15 cellular contexts compared by ENCODE assay signal in genomic region chr4:118729287-118730286, GRCh38. TPM values are rescaled to one million over a fixed set of nuclear protein-coding genes. Genes with fewer than 3 reads are reported as not detected.
DNase-seq lines count a peak whose midpoint lies in the region; ATAC-seq and TF ChIP-seq lines count a peak whose summit lies in the region.
"Had no signal": no experiment of that assay in that cellular context is flagged by ENCODE, and none has a peak within 500 bp of the region (broad histone marks: within the 10 kb centered on the region; RNA-seq: fewer than 3 reads in every experiment).

No MANE protein-coding gene starts in this region.

- H4K20me1 ChIP-seq in MM.1S (ENCODE audit: insufficient read depth, low read length) (no peaks in the 10 kb centered on the region), osteoblast (ENCODE audit: insufficient read depth, low read length) (peaks cover 21% of the 10 kb centered on the region)

- H3K27ac ChIP-seq in MM.1S (ENCODE audit: low read length) (no peak overlapping the region), osteoblast (ENCODE audit: low read depth, low read length) (peak overlapping the region; percentile 72)
- H3K27ac ChIP-seq: A549, breast epithelium, parathyroid adenoma had no signal

- no peak for TF ChIP-seq CTCF in activated CD8-positive, alpha-beta T cell treated with anti-CD3 and anti-CD28 coated beads for 36 hours (IDR thresholded peaks at IDR 0.05)
- TF ChIP-seq CTCF in MM.1S (IDR thresholded peaks at IDR 0.05; ENCODE audit: low read length), result no peak
- no peak for TF ChIP-seq CTCF in osteoblast (IDR thresholded peaks at IDR 0.05; ENCODE audit: extremely low read depth, low read depth, low read length)
- no peak for TF ChIP-seq CTCF in GM10266 (IDR thresholded peaks at IDR 0.05; ENCODE audit: control insufficient read depth, insufficient read depth, low read depth, missing control alignments)

- POLR2A ChIA-PET in activated CD8-positive, alpha-beta T cell treated with anti-CD3 and anti-CD28 coated beads, Interleukin-2, amount 10 ng/mL, durations not matched to agents 7 days and 5 days (lab: Charles Lee), result interaction anchor here (1.0 to 1.2 kb wide), 2 partner anchors 45 to 571 kb away, joined by 4 read pairs; partner anchors contain the start of gene METTL14
- POLR2A ChIA-PET in activated CD8-positive, alpha-beta T cell treated with anti-CD3 and anti-CD28 coated beads for 36 hours (lab: Charles Lee), result no interaction called here

- H3K4me3 ChIP-seq in MM.1S (ENCODE audit: low read length) (no peak overlapping the region), osteoblast (ENCODE audit: insufficient read depth, low read length) (no peak overlapping the region)
- H3K4me3 ChIP-seq: A549, breast epithelium had no signal

- peaks cover 15% of the 10 kb centered on the region for H3K4me1 Mint-ChIP-seq in activated CD8-positive, alpha-beta T cell treated with anti-CD3 and anti-CD28 coated beads, Interleukin-2, amount 10 ng/mL, durations not matched to agents 7 days and 5 days (ENCODE audit: low read depth)
- H3K4me1 Mint-ChIP-seq in activated CD8-positive, alpha-beta T cell treated with anti-CD3 and anti-CD28 coated beads for 36 hours (ENCODE audit: low read depth), result peaks cover 15% of the 10 kb centered on the region

- CTCF ChIA-PET in activated CD8-positive, alpha-beta T cell treated with anti-CD3 and anti-CD28 coated beads, Interleukin-2, amount 10 ng/mL, durations not matched to agents 7 days and 5 days (lab: Charles Lee), result interaction anchor here (1.0 to 1.6 kb wide), 4 partner anchors 9 to 44 kb away, joined by 3 to 6 read pairs (median 3); partner anchors contain the start of gene METTL14
- CTCF ChIA-PET in activated CD8-positive, alpha-beta T cell treated with anti-CD3 and anti-CD28 coated beads for 36 hours (lab: Charles Lee), result interaction anchor here (1.0 kb wide), 1 partner anchor 135 kb away, joined by 3 read pairs; no protein-coding TSS in a partner anchor

- peak; percentile 93 for ATAC-seq in activated CD8-positive, alpha-beta T cell treated with anti-CD3 and anti-CD28 coated beads, Interleukin-2, amount 10 ng/mL, durations not matched to agents 7 days and 5 days
- no peak for ATAC-seq in activated CD8-positive, alpha-beta T cell treated with anti-CD3 and anti-CD28 coated beads for 36 hours
- ATAC-seq: A549 had no signal

- peaks cover 35% of the 10 kb centered on the region for H3K36me3 Mint-ChIP-seq in activated CD8-positive, alpha-beta T cell treated with anti-CD3 and anti-CD28 coated beads, Interleukin-2, amount 10 ng/mL, durations not matched to agents 7 days and 5 days (ENCODE audit: low read depth)
- H3K36me3 Mint-ChIP-seq in activated CD8-positive, alpha-beta T cell treated with anti-CD3 and anti-CD28 coated beads for 36 hours (ENCODE audit: low read depth), result peaks cover 35% of the 10 kb centered on the region

- H3K9me3 Mint-ChIP-seq in activated CD8-positive, alpha-beta T cell treated with anti-CD3 and anti-CD28 coated beads, Interleukin-2, amount 10 ng/mL, durations not matched to agents 7 days and 5 days (ENCODE audit: insufficient read depth), result no peaks in the 10 kb centered on the region
- H3K9me3 Mint-ChIP-seq in activated CD8-positive, alpha-beta T cell treated with anti-CD3 and anti-CD28 coated beads for 36 hours, result no peaks in the 10 kb centered on the region
- H3K9me3 Mint-ChIP-seq: activated T-helper 1 cell treated with anti-CD3 and anti-CD28 coated beads, Interleukin-12 subunit alpha, Interleukin-12 subunit beta, Interleukin-2, Interleukin-4 antibody, amounts not matched to agents 30 ng/mL and 10 ng/mL and 1 ng/mL, durations not matched to agents 14 hours and 24 hours and 36 hours had no signal

- peak overlapping the region; percentile 55 for H3K27ac Mint-ChIP-seq in activated CD8-positive, alpha-beta T cell treated with anti-CD3 and anti-CD28 coated beads, Interleukin-2, amount 10 ng/mL, durations not matched to agents 7 days and 5 days
- no peak overlapping the region for H3K27ac Mint-ChIP-seq in activated CD8-positive, alpha-beta T cell treated with anti-CD3 and anti-CD28 coated beads for 36 hours
- H3K27ac Mint-ChIP-seq: activated T-helper 1 cell treated with anti-CD3 and anti-CD28 coated beads, Interleukin-12 subunit alpha, Interleukin-12 subunit beta, Interleukin-2, Interleukin-4 antibody, amounts not matched to agents 30 ng/mL and 10 ng/mL and 1 ng/mL, durations not matched to agents 14 hours and 24 hours and 36 hours had no signal

- H3K36me3 ChIP-seq in MM.1S (replicated peaks; ENCODE audit: insufficient read depth, low read length) (peaks cover 5% of the 10 kb centered on the region; the same call in 1 of the 2 replicates), osteoblast (ENCODE audit: insufficient read depth, low read length) (peaks cover 88% of the 10 kb centered on the region)

- H3K9me2 ChIP-seq in MM.1S (replicated peaks; ENCODE audit: insufficient read depth, low read length), result no peaks in the 10 kb centered on the region

- H3K9me3 ChIP-seq in MM.1S (replicated peaks; ENCODE audit: insufficient read depth, low read length) (no peaks in the 10 kb centered on the region), osteoblast (ENCODE audit: low read depth, low read length) (no peaks in the 10 kb centered on the region)
- H3K9me3 ChIP-seq: A549, breast epithelium had no signal

- peaks cover 16% of the 10 kb centered on the region for H3K4me1 ChIP-seq in MM.1S (ENCODE audit: low read length)
- peaks cover 42% of the 10 kb centered on the region for H3K4me1 ChIP-seq in osteoblast (ENCODE audit: insufficient read depth, low read length)
- H3K4me1 ChIP-seq: A549, breast epithelium, parathyroid adenoma had no signal

- no peak overlapping the region for H3K9ac ChIP-seq in MM.1S (ENCODE audit: low read length)
- H3K9ac ChIP-seq: parathyroid adenoma had no signal

- H3K4me2 ChIP-seq in MM.1S (ENCODE audit: low read depth, low read length) (no peak overlapping the region; the same call in 1 of the 2 replicates), osteoblast (ENCODE audit: insufficient read depth, low read length) (peak overlapping the region; percentile 3)
- H3K4me2 ChIP-seq: A549 had no signal

- peaks cover 5% of the 10 kb centered on the region; the same call in 1 of the 2 replicates for H3F3A ChIP-seq in MM.1S (ENCODE audit: insufficient read depth, low read length)

- intact Hi-C loops in activated CD8-positive, alpha-beta T cell treated with anti-CD3 and anti-CD28 coated beads for 36 hours (cut with micrococcal nuclease), result no loop called here

- H3K27me3 ChIP-seq in MM.1S (replicated peaks; ENCODE audit: insufficient read depth, low read length) (no peaks in the 10 kb centered on the region), osteoblast (ENCODE audit: insufficient read depth, low read length) (no peaks in the 10 kb centered on the region)
- H3K27me3 ChIP-seq: breast epithelium had no signal

- DNase-seq in activated CD8-positive, alpha-beta T cell treated with anti-CD3 and anti-CD28 coated beads, Interleukin-2, amount 10 ng/mL, durations not matched to agents 7 days and 5 days, result peak; percentile 41
- no peak for DNase-seq in activated CD8-positive, alpha-beta T cell treated with anti-CD3 and anti-CD28 coated beads for 36 hours
- peak; percentile 74 for DNase-seq in MM.1S
- peak; percentile 86 for DNase-seq in dedifferentiated amniotic fluid mesenchymal stem cell (ENCODE audit: extremely low spot score)
- peak; percentile 74 for DNase-seq in osteoblast (ENCODE audit: insufficient read length, low spot score, missing footprints)
- no peak for DNase-seq in midbrain (lab: John Stamatoyannopoulos, UW)
- DNase-seq in GM10266 (ENCODE audit: extremely low spot score), result no peak
- DNase-seq in Ammon's horn (ENCODE audit: low spot score), result no peak
- DNase-seq: activated CD4-positive, CD25-positive, alpha-beta regulatory T cell; erythroblast; SIG-M5 had no signal

- H2AFZ ChIP-seq in MM.1S (ENCODE audit: low read length) (no peak overlapping the region), osteoblast (ENCODE audit: low read length) (no peak overlapping the region)
- H2AFZ ChIP-seq: parathyroid adenoma had no signal

- no peaks in the 10 kb centered on the region for H3K27me3 Mint-ChIP-seq in activated CD8-positive, alpha-beta T cell treated with anti-CD3 and anti-CD28 coated beads, Interleukin-2, amount 10 ng/mL, durations not matched to agents 7 days and 5 days (ENCODE audit: low read depth)
- no peaks in the 10 kb centered on the region for H3K27me3 Mint-ChIP-seq in activated CD8-positive, alpha-beta T cell treated with anti-CD3 and anti-CD28 coated beads for 36 hours

- H3K4me3 Mint-ChIP-seq in activated CD8-positive, alpha-beta T cell treated with anti-CD3 and anti-CD28 coated beads, Interleukin-2, amount 10 ng/mL, durations not matched to agents 7 days and 5 days, result no peak overlapping the region
- H3K4me3 Mint-ChIP-seq in activated CD8-positive, alpha-beta T cell treated with anti-CD3 and anti-CD28 coated beads for 36 hours, result no peak overlapping the region
- H3K4me3 Mint-ChIP-seq: activated T-helper 1 cell treated with anti-CD3 and anti-CD28 coated beads, Interleukin-12 subunit alpha, Interleukin-12 subunit beta, Interleukin-2, Interleukin-4 antibody, amounts not matched to agents 30 ng/mL and 10 ng/mL and 1 ng/mL, durations not matched to agents 14 hours and 24 hours and 36 hours had no signal

- H3K79me2 ChIP-seq in MM.1S (ENCODE audit: low read length) (no peaks in the 10 kb centered on the region), osteoblast (ENCODE audit: insufficient read depth, low read length) (peaks cover 17% of the 10 kb centered on the region)
- H3K79me2 ChIP-seq: parathyroid adenoma had no signal

RNA-seq across cellular contexts. Expression of gene METTL14, which starts 44.4 kb away (rescaled TPM):
- 10 to 100 TPM; 42.8 to 46.2 TPM for total RNA-seq in activated CD8-positive, alpha-beta T cell treated with anti-CD3 and anti-CD28 coated beads, Interleukin-2, amount 10 ng/mL, durations not matched to agents 7 days and 5 days
- 10 to 100 TPM; 39.3 to 46.1 TPM for total RNA-seq in activated CD8-positive, alpha-beta T cell treated with anti-CD3 and anti-CD28 coated beads for 36 hours
- 25.3 and 28.0 TPM in 2 replicates for total RNA-seq in osteoblast

Comparison
In these comparisons a context has a peak if more than half of its experiments do, and no peak if none do; other contexts are left out.
1. DNase-seq: peak in activated CD8-positive, alpha-beta T cell treated with anti-CD3 and anti-CD28 coated beads, Interleukin-2, amount 10 ng/mL, durations not matched to agents 7 days and 5 days (single experiment), MM.1S (single experiment), dedifferentiated amniotic fluid mesenchymal stem cell (single experiment) and osteoblast (single experiment); none in activated CD8-positive, alpha-beta T cell treated with anti-CD3 and anti-CD28 coated beads for 36 hours (single experiment), midbrain (single experiment), GM10266 (single experiment) and Ammon's horn (single experiment).